In genomic region chr2:224751996-224752698, GRCh38 we compare ENCODE assay signal across 18 cellular contexts. TPM values are rescaled to one million over a fixed set of nuclear protein-coding genes. Genes with fewer than 3 reads are reported as not detected.
A peak's percentile ranks its signal among the peaks of the same experiment; 100 is the strongest.
DNase-seq lines count a peak whose midpoint lies in the region; ATAC-seq and TF ChIP-seq lines count a peak whose summit lies in the region.
"Had no signal": no experiment of that assay in that cellular context is flagged by ENCODE, and none has a peak within 500 bp of the region (broad histone marks: within the 10 kb centered on the region; RNA-seq: fewer than 3 reads in every experiment).

No MANE protein-coding gene starts in this region.

- no peak for TF ChIP-seq CTCF in activated B cell treated with CpG ODN at 0.5 μM for 24 hours (IDR thresholded peaks at IDR 0.05)

- H3K36me3 ChIP-seq in GM23248 (ENCODE audit: low read depth), result no peaks in the 10 kb centered on the region

- CTCF ChIA-PET in activated B cell treated with CpG ODN at 0.5 μM for 24 hours (lab: Charles Lee), result no interaction called here

- H3K27ac ChIP-seq in GM23248, result no peak overlapping the region

- no peak overlapping the region for H3K4me2 ChIP-seq in GM23248 (ENCODE audit: unreplicated experiment)

- no peaks in the 10 kb centered on the region for H3K9me2 ChIP-seq in GM23248 (ENCODE audit: insufficient read depth)

- peak overlapping the region; percentile 36 for H3K27ac Mint-ChIP-seq in activated B cell treated with CpG ODN at 0.5 μM for 24 hours
- H3K27ac Mint-ChIP-seq: activated CD8-positive, alpha-beta T cell treated with anti-CD3 and anti-CD28 coated beads, Interleukin-2, amount 10 ng/mL, durations not matched to agents 7 days and 5 days; brain had no signal

- peaks cover 21% of the 10 kb centered on the region for H3K4me1 Mint-ChIP-seq in activated B cell treated with CpG ODN at 0.5 μM for 24 hours
- H3K4me1 Mint-ChIP-seq: brain had no signal

- H3F3A ChIP-seq in GM23248 (ENCODE audit: insufficient read depth), result peaks cover 21% of the 10 kb centered on the region; the same call in 1 of the 2 replicates

- H3K9ac ChIP-seq in GM23248, result no peak overlapping the region

- H3K9me3 ChIP-seq in GM23248 (ENCODE audit: low read depth), result no peaks in the 10 kb centered on the region

- H4K20me1 ChIP-seq in GM23248 (ENCODE audit: insufficient read depth), result no peaks in the 10 kb centered on the region

- H3K9me3 Mint-ChIP-seq in activated B cell treated with CpG ODN at 0.5 μM for 24 hours, result peaks cover 4% of the 10 kb centered on the region

- H3K4me1 ChIP-seq in GM23248 (ENCODE audit: insufficient read depth), result peaks cover 12% of the 10 kb centered on the region

- H3K4me3 Mint-ChIP-seq in activated B cell treated with CpG ODN at 0.5 μM for 24 hours, result no peak overlapping the region
- H3K4me3 Mint-ChIP-seq: activated CD8-positive, alpha-beta T cell treated with anti-CD3 and anti-CD28 coated beads, Interleukin-2, amount 10 ng/mL, durations not matched to agents 7 days and 5 days; brain had no signal

- DNase-seq in activated B cell treated with CpG ODN at 0.5 μM for 24 hours, result no peak
- DNase-seq in GM23248, result no peak
- DNase-seq in D341Med (ENCODE audit: low spot score), result no peak
- DNase-seq: activated CD8-positive, alpha-beta T cell treated with anti-CD3 and anti-CD28 coated beads, Interleukin-2, amount 10 ng/mL, durations not matched to agents 7 days and 5 days; activated naive CD4-positive, alpha-beta T cell treated with Interleukin-2 at 50 U/mL for 16 hours; AML-193; DMS79 treated with DMSO at 0.1 percent for 48 hours; NCI-H2029; stimulated activated CD4-positive, alpha-beta T cell treated with anti-CD3 and anti-CD28 coated beads, Interleukin-4, amount 100 ng/mL, for 1 hour had no signal

- ATAC-seq in GM18511 (IDR thresholded peaks at IDR 0.05; ENCODE audit: unreplicated experiment) (peak; percentile 64), GM21390 (IDR thresholded peaks at IDR 0.05; ENCODE audit: unreplicated experiment) (peak; percentile 57), HG02973 (IDR thresholded peaks at IDR 0.05; ENCODE audit: unreplicated experiment) (peak; percentile 65), activated B cell treated with CpG ODN at 0.5 μM for 24 hours (ENCODE audit: low read depth) (peak; percentile 21), HG02970 (IDR thresholded peaks at IDR 0.05; ENCODE audit: low FRiP score, unreplicated experiment) (no peak), HG02571 (IDR thresholded peaks at IDR 0.05; ENCODE audit: unreplicated experiment) (no peak)
- ATAC-seq: activated CD8-positive, alpha-beta T cell treated with anti-CD3 and anti-CD28 coated beads, Interleukin-2, amount 10 ng/mL, durations not matched to agents 7 days and 5 days had no signal

- H3K4me3 ChIP-seq in GM23248, result no peak overlapping the region
- H3K4me3 ChIP-seq: lung had no signal

- peaks cover 1% of the 10 kb centered on the region for H3K36me3 Mint-ChIP-seq in activated B cell treated with CpG ODN at 0.5 μM for 24 hours (ENCODE audit: low read depth)

- no peak overlapping the region for H2AFZ ChIP-seq in GM23248

- intact Hi-C loops in activated B cell treated with CpG ODN at 0.5 μM for 24 hours (cut with micrococcal nuclease), result no loop called here

- H3K27me3 ChIP-seq in GM23248 (replicated peaks; ENCODE audit: insufficient read depth), result no peaks in the 10 kb centered on the region

- no peaks in the 10 kb centered on the region for H3K79me2 ChIP-seq in GM23248 (ENCODE audit: insufficient read depth)

- H3K27me3 Mint-ChIP-seq in activated B cell treated with CpG ODN at 0.5 μM for 24 hours, result no peaks in the 10 kb centered on the region
- H3K27me3 Mint-ChIP-seq: brain had no signal

- 64 to 69% methylated on average over 5 of the region's 5 CpGs for WGBS in GM23248 (ENCODE audit: low coverage in 1 of 2, low lambda C conversion rate in 2 of 2, missing lambda C conversion rate in 2 of 2), 2 experiments

- POLR2A ChIA-PET in activated B cell treated with CpG ODN at 0.5 μM for 24 hours (lab: Charles Lee), result no interaction called here

- in situ Hi-C loops in GM23248 (cut with MboI), result no loop called here

RNA-seq across cellular contexts. Expression of gene CCDC195, which starts 36.0 kb away (rescaled TPM):
- not detected in 2 replicates for total RNA-seq in activated B cell treated with CpG ODN at 0.5 μM for 24 hours
- not detected in 2 replicates for total RNA-seq in GM23248 (2014; rRNA removed; shearing (Covaris generic))
- polyA plus RNA-seq in GM23248 (2016; fragmentation: Nextera tagmentation; extraction: Ambion mirVana), result not detected in 2 replicates
- total RNA-seq: activated CD8-positive, alpha-beta T cell treated with anti-CD3 and anti-CD28 coated beads, Interleukin-2, amount 10 ng/mL, durations not matched to agents 7 days and 5 days; H1; lung had no signal
- polyA plus RNA-seq: H1, lung, neural cell had no signal

Comparison
In these comparisons a context has a peak if more than half of its experiments do, and no peak if none do; other contexts are left out.
1. ATAC-seq: peak in GM18511 (single experiment), GM21390 (single experiment), HG02973 (single experiment) and activated B cell treated with CpG ODN at 0.5 μM for 24 hours (single experiment); none in HG02970 (single experiment) and HG02571 (single experiment).